Comparison of ENCODE assay signal across 12 cellular contexts in the genomic region with DNA sequence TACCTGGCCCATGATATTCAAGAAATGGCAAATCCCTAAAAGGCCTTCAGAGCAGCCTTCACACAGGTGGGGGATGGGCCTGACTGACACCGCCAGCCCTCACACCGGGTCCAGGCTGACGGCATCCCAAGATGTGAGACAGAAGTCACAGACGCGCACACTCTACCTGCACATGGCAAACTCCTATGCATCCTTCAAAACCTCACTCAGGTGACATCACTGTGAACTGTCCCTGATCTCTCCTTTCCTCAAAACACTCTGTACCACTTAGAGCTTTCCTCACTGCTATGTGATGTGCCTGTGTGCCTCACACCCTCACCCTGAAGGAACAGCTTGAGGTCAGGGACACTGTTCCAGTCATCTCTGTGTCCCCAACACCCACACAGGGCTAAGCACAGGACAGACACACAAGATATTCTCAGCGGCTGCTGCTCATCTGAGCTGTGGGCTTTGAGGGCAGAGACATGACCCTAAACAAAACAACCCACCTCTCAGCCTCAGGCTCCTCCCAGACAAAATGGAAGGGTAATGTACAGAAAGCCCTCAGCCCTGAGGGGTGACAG. TPM values are rescaled to one million over a fixed set of nuclear protein-coding genes. Genes with fewer than 3 reads are reported as not detected.
DNase-seq lines count a peak whose midpoint lies in the region; ATAC-seq lines count a peak whose summit lies in the region.
"Had no signal": no experiment of that assay in that cellular context is flagged by ENCODE, and none has a peak within 500 bp of the region (broad histone marks: within the 10 kb centered on the region; RNA-seq: fewer than 3 reads in every experiment).

No MANE protein-coding gene starts in this region.

- H3K36me3 Mint-ChIP-seq in activated CD4-positive, alpha-beta T cell treated with anti-CD3 and anti-CD28 coated beads for 36 hours (ENCODE audit: low read depth), result peaks cover 5% of the 10 kb centered on the region
- H3K36me3 Mint-ChIP-seq in immature natural killer cell, result no peaks in the 10 kb centered on the region
- peaks cover 3% of the 10 kb centered on the region for H3K36me3 Mint-ChIP-seq in stimulated activated naive CD8-positive, alpha-beta T cell treated with anti-CD3 and anti-CD28 coated beads, Interleukin-15, Interleukin-2, amounts not matched to agents 100 ng/mL and 50 ng/mL, for 24 hours (ENCODE audit: low read depth)

- peak; percentile 7 for ATAC-seq in activated CD4-positive, alpha-beta T cell treated with anti-CD3 and anti-CD28 coated beads for 36 hours
- ATAC-seq in Right ventricle myocardium superior (ENCODE audit: poor library complexity), result no peak

- DNase-seq in activated CD4-positive, alpha-beta T cell treated with anti-CD3 and anti-CD28 coated beads for 36 hours, result peak; percentile 44
- no peak for DNase-seq in activated CD4-positive, alpha-beta T cell treated with anti-CD3 and anti-CD28 coated beads, Interleukin-2, amount 50 U/mL, for 4 hours
- DNase-seq in activated T-cell treated with anti-CD3 and anti-CD28 coated beads, Interleukin-2, amount 50 U/mL, for 48 hours, result peak; percentile 52 to 59
- peak in 2 of 3 donors; percentile 23 to 26 for DNase-seq in immature natural killer cell
- no peak for DNase-seq in NCI-H1092 treated with DMSO at 0.1 percent for 48 hours (lab: John Stamatoyannopoulos, UW)
- no peak for DNase-seq in DMS114 treated with DMSO at 0.1 percent for 48 hours (lab: John Stamatoyannopoulos, UW; ENCODE audit: unreplicated experiment)
- no peak for DNase-seq in Right ventricle myocardium superior
- DNase-seq: 8988T, aorta, NCI-H446 treated with DMSO at 0.1 percent for 48 hours, sigmoid colon had no signal

- POLR2A ChIA-PET in activated CD4-positive, alpha-beta T cell treated with anti-CD3 and anti-CD28 coated beads for 36 hours (lab: Charles Lee), result interaction anchor here (1.6 kb wide), 1 partner anchor 11 kb away, joined by 5 read pairs; no protein-coding TSS in a partner anchor

- H3K4me1 Mint-ChIP-seq in activated CD4-positive, alpha-beta T cell treated with anti-CD3 and anti-CD28 coated beads for 36 hours, result peaks cover 65% of the 10 kb centered on the region
- peaks cover 78 to 90% of the 10 kb centered on the region in 2 donors for H3K4me1 Mint-ChIP-seq in immature natural killer cell
- H3K4me1 Mint-ChIP-seq in stimulated activated naive CD8-positive, alpha-beta T cell treated with anti-CD3 and anti-CD28 coated beads, Interleukin-15, Interleukin-2, amounts not matched to agents 100 ng/mL and 50 ng/mL, for 24 hours (ENCODE audit: low read depth), result peaks cover 74% of the 10 kb centered on the region

- H3K4me3 Mint-ChIP-seq in activated CD4-positive, alpha-beta T cell treated with anti-CD3 and anti-CD28 coated beads for 36 hours, result peak overlapping the region; percentile 82
- peak overlapping the region; percentile 85 to 95 (median 90) for H3K4me3 Mint-ChIP-seq in immature natural killer cell
- H3K4me3 Mint-ChIP-seq in stimulated activated naive CD8-positive, alpha-beta T cell treated with anti-CD3 and anti-CD28 coated beads, Interleukin-15, Interleukin-2, amounts not matched to agents 100 ng/mL and 50 ng/mL, for 24 hours, result peak overlapping the region; percentile 88

- no peaks in the 10 kb centered on the region for H3K27me3 Mint-ChIP-seq in activated CD4-positive, alpha-beta T cell treated with anti-CD3 and anti-CD28 coated beads for 36 hours
- H3K27me3 Mint-ChIP-seq in immature natural killer cell (ENCODE audit: low read depth in 3 of 3), result peaks cover 9 to 26% (median 20%) of the 10 kb centered on the region in 3 donors
- H3K27me3 Mint-ChIP-seq in stimulated activated naive CD8-positive, alpha-beta T cell treated with anti-CD3 and anti-CD28 coated beads, Interleukin-15, Interleukin-2, amounts not matched to agents 100 ng/mL and 50 ng/mL, for 24 hours, result no peaks in the 10 kb centered on the region

- intact Hi-C loops in activated CD4-positive, alpha-beta T cell treated with anti-CD3 and anti-CD28 coated beads for 36 hours (cut with DNase I, micrococcal nuclease), result no loop called here
- intact Hi-C loops in Right ventricle myocardium superior (cut with DNase I), result loop anchor here (10.0 kb wide), 1 partner anchor 95 kb away; no protein-coding TSS in a partner anchor

- H3K27ac Mint-ChIP-seq in activated CD4-positive, alpha-beta T cell treated with anti-CD3 and anti-CD28 coated beads for 36 hours, result peak overlapping the region; percentile 91
- peak overlapping the region; percentile 96 to 99 (median 98) for H3K27ac Mint-ChIP-seq in immature natural killer cell
- peak overlapping the region; percentile 94 for H3K27ac Mint-ChIP-seq in stimulated activated naive CD8-positive, alpha-beta T cell treated with anti-CD3 and anti-CD28 coated beads, Interleukin-15, Interleukin-2, amounts not matched to agents 100 ng/mL and 50 ng/mL, for 24 hours

- CTCF ChIA-PET in activated CD4-positive, alpha-beta T cell treated with anti-CD3 and anti-CD28 coated beads for 36 hours (lab: Charles Lee), result interaction anchor here (0.7 to 1.5 kb wide), 4 partner anchors 11 to 211 kb away, joined by 3 to 12 read pairs (median 3); no protein-coding TSS in a partner anchor

- no peaks in the 10 kb centered on the region for H3K9me3 Mint-ChIP-seq in activated CD4-positive, alpha-beta T cell treated with anti-CD3 and anti-CD28 coated beads for 36 hours (ENCODE audit: low read depth)
- no peaks in the 10 kb centered on the region for H3K9me3 Mint-ChIP-seq in immature natural killer cell
- H3K9me3 Mint-ChIP-seq in stimulated activated naive CD8-positive, alpha-beta T cell treated with anti-CD3 and anti-CD28 coated beads, Interleukin-15, Interleukin-2, amounts not matched to agents 100 ng/mL and 50 ng/mL, for 24 hours, result no peaks in the 10 kb centered on the region

RNA-seq across cellular contexts. Expression of a gene that starts 27.5 kb away (rescaled TPM):
- total RNA-seq in activated CD4-positive, alpha-beta T cell treated with anti-CD3 and anti-CD28 coated beads for 36 hours, result 10 to 100 TPM; 65.2 to 71.0 TPM
- 100 to 1,000 TPM; 110 to 169 (median 167) TPM for polyA plus RNA-seq in immature natural killer cell
- 15.7 TPM for total RNA-seq in Right ventricle myocardium superior

Comparison
In these comparisons a context has a peak if more than half of its experiments do, and no peak if none do; other contexts are left out.
1. DNase-seq: peak in activated CD4-positive, alpha-beta T cell treated with anti-CD3 and anti-CD28 coated beads for 36 hours (single experiment), activated T-cell treated with anti-CD3 and anti-CD28 coated beads, Interleukin-2, amount 50 U/mL, for 48 hours (2 of 2) and immature natural killer cell (2 of 3); none in activated CD4-positive, alpha-beta T cell treated with anti-CD3 and anti-CD28 coated beads, Interleukin-2, amount 50 U/mL, for 4 hours (0 of 2), NCI-H1092 treated with DMSO at 0.1 percent for 48 hours (single experiment), DMS114 treated with DMSO at 0.1 percent for 48 hours (single experiment) and Right ventricle myocardium superior (single experiment).
2. Peak in every context shown above with its lines, with median percentiles within 50 percentile points of each other: H3K27ac Mint-ChIP-seq and H3K4me3 Mint-ChIP-seq.